21 cellular contexts compared by ENCODE assay signal in genomic region chr3:129117134-129117533, GRCh38. TPM values are rescaled to one million over a fixed set of nuclear protein-coding genes. Genes with fewer than 3 reads are reported as not detected.
DNase-seq lines count a peak whose midpoint lies in the region; ATAC-seq, FAIRE-seq and TF ChIP-seq lines count a peak whose summit lies in the region.
"Had no signal": no experiment of that assay in that cellular context is flagged by ENCODE, and none has a peak within 500 bp of the region (broad histone marks: within the 10 kb centered on the region; RNA-seq: fewer than 3 reads in every experiment).

No MANE protein-coding gene starts in this region.

- H3K9me1 ChIP-seq in K562 (ENCODE audit: control insufficient read depth, insufficient read depth, low read length): no peaks in the 10 kb centered on the region

- no peak for TF ChIP-seq EP300 in K562 (IDR thresholded peaks at IDR 0.05; ENCODE audit: low read length)

- no peak overlapping the region; the same call in 1 of the 2 replicates for H3K9ac ChIP-seq in OCI-LY1 (ENCODE audit: low read length)
- no peak overlapping the region for H3K9ac ChIP-seq in K562 (ENCODE audit: insufficient read depth in 1 of 2, low read depth in 2 of 2, low read length in 2 of 2)

- H3K27ac ChIP-seq in OCI-LY1 (ENCODE audit: low read depth, low read length, poor library complexity, severe bottlenecking) (peak overlapping the region; percentile 86), K562 (ENCODE audit: extremely low read depth, low read depth, low read length) (no peak overlapping the region)

- H3K27ac Mint-ChIP-seq in activated T-cell treated with anti-CD3 and anti-CD28 coated beads, Interleukin-2, amount 50 U/mL, for 24 hours: peak overlapping the region; percentile 91
- no peak overlapping the region for H3K27ac Mint-ChIP-seq in neural crest cell (ENCODE audit: unreplicated experiment)
- H3K27ac Mint-ChIP-seq: activated B cell treated with CpG ODN at 0.5 μM for 24 hours had no signal

- H3K4me2 ChIP-seq in OCI-LY1 (ENCODE audit: low read length) (no peak overlapping the region; the same call in 1 of the 2 replicates), K562 (ENCODE audit: insufficient read depth, low read length) (no peak overlapping the region)

- H3F3A ChIP-seq in OCI-LY1 (ENCODE audit: insufficient read depth, low read length): no peaks in the 10 kb centered on the region

- H3K27me3 ChIP-seq in OCI-LY1 (ENCODE audit: insufficient read depth, low read length) (no peaks in the 10 kb centered on the region), K562 (ENCODE audit: control insufficient read depth in 2 of 2, insufficient read depth in 2 of 2, low read length in 2 of 2) (no peaks in the 10 kb centered on the region)
- H3K27me3 ChIP-seq: right atrium auricular region had no signal

- peaks cover 14% of the 10 kb centered on the region for H3K79me2 ChIP-seq in OCI-LY1 (ENCODE audit: insufficient read depth, low read length)
- H3K79me2 ChIP-seq in K562 (ENCODE audit: control insufficient read depth, insufficient read depth, low read length): peaks cover 15% of the 10 kb centered on the region; the same call in 2 of the 3 replicates

- in situ Hi-C loops in K562 (cut with MboI): no loop called here

- H3K27me3 Mint-ChIP-seq in activated T-cell treated with anti-CD3 and anti-CD28 coated beads, Interleukin-2, amount 50 U/mL, for 24 hours: no peaks in the 10 kb centered on the region
- no peaks in the 10 kb centered on the region for H3K27me3 Mint-ChIP-seq in neural crest cell (ENCODE audit: low read depth)
- H3K27me3 Mint-ChIP-seq: activated B cell treated with CpG ODN at 0.5 μM for 24 hours had no signal

- no peak for ATAC-seq in K562

- no peaks in the 10 kb centered on the region for H4K20me1 ChIP-seq in OCI-LY1 (ENCODE audit: insufficient read depth, low read length)
- no peaks in the 10 kb centered on the region for H4K20me1 ChIP-seq in K562 (replicated peaks; ENCODE audit: control insufficient read depth, insufficient read depth, low read length)

- H3K9me3 ChIP-seq in OCI-LY1 (ENCODE audit: low read length): no peaks in the 10 kb centered on the region
- H3K9me3 ChIP-seq in K562 (replicated peaks; ENCODE audit: control insufficient read depth, insufficient read depth, low read depth, low read length): no peaks in the 10 kb centered on the region
- H3K9me3 ChIP-seq: right atrium auricular region had no signal

- H3K36me3 ChIP-seq in OCI-LY1 (ENCODE audit: insufficient read depth, low read length): peaks cover 18% of the 10 kb centered on the region; the same call in 1 of the 2 replicates
- no peaks in the 10 kb centered on the region; the same call in 2 of the 3 replicates for H3K36me3 ChIP-seq in K562 (ENCODE audit: control insufficient read depth, insufficient read depth, low read length)

- no peaks in the 10 kb centered on the region for H3K9me2 ChIP-seq in OCI-LY1 (ENCODE audit: low read depth, low read length)

- TF ChIP-seq CTCF in OCI-LY1 (IDR thresholded peaks at IDR 0.05; ENCODE audit: low read length): no peak
- TF ChIP-seq CTCF in K562 (IDR thresholded peaks at IDR 0.05 in 2 of 3, conservative IDR thresholded peaks at IDR 0.05 in 1 of 3; ENCODE audit: insufficient read depth in 2 of 3, low read depth in 1 of 3, low read length in 3 of 3): no peak
- TF ChIP-seq CTCF in neural crest cell (conservative IDR thresholded peaks at IDR 0.05): no peak

- no peaks in the 10 kb centered on the region for H3K9me3 Mint-ChIP-seq in activated T-cell treated with anti-CD3 and anti-CD28 coated beads, Interleukin-2, amount 50 U/mL, for 24 hours
- no peaks in the 10 kb centered on the region for H3K9me3 Mint-ChIP-seq in neural crest cell
- H3K9me3 Mint-ChIP-seq: activated B cell treated with CpG ODN at 0.5 μM for 24 hours had no signal

- H3K4me1 ChIP-seq in OCI-LY1 (ENCODE audit: insufficient read depth, low read length, severe bottlenecking) (peaks cover 51% of the 10 kb centered on the region), K562 (replicated peaks in 1 of 2; ENCODE audit: control insufficient read depth in 2 of 2, insufficient read depth in 2 of 2, low read length in 2 of 2) (peaks cover 22 to 25% of the 10 kb centered on the region in 2 experiments)

- CTCF ChIA-PET in K562 (lab: Yijun Ruan, JAX; ENCODE audit: low intra/inter-chr PET ratio): no interaction called here

- H3K4me3 ChIP-seq in OCI-LY1 (ENCODE audit: low read depth, low read length, poor library complexity, severe bottlenecking): no peak overlapping the region
- H3K4me3 ChIP-seq in K562: no peak overlapping the region
- H3K4me3 ChIP-seq: right atrium auricular region had no signal

- no peak for TF ChIP-seq POLR2A in K562 (conservative IDR thresholded peaks at IDR 0.05)

- no peak for FAIRE-seq in K562 (lab: Jason Lieb, UNC)
- FAIRE-seq: kidney had no signal

- peaks cover 78% of the 10 kb centered on the region for H3K36me3 Mint-ChIP-seq in activated T-cell treated with anti-CD3 and anti-CD28 coated beads, Interleukin-2, amount 50 U/mL, for 24 hours (ENCODE audit: low read depth)
- peaks cover 2% of the 10 kb centered on the region for H3K36me3 Mint-ChIP-seq in neural crest cell (ENCODE audit: low read depth)

- intact Hi-C loops in K562 (cut with micrococcal nuclease): no loop called here

- no peak overlapping the region for H2AFZ ChIP-seq in OCI-LY1 (ENCODE audit: low read length)
- no peak overlapping the region for H2AFZ ChIP-seq in K562 (ENCODE audit: low read depth, low read length)

- no TSS peak for BruUV-seq in K562 (replicated peaks; lab: Mats Ljungman, UMichigan)

- DNase-seq in activated T-cell treated with anti-CD3 and anti-CD28 coated beads, Interleukin-2, amount 50 U/mL, for 24 hours: no peak
- no peak for DNase-seq in activated T-cell treated with anti-CD3 and anti-CD28 coated beads for 4 hours
- no peak for DNase-seq in K562 (ENCODE audit: extremely low read depth in 1 of 4, low spot score in 3 of 4)
- no peak for DNase-seq in neural crest cell (ENCODE audit: low read depth, low spot score)
- DNase-seq in epidermal melanocyte (ENCODE audit: insufficient read length, low spot score): no peak
- DNase-seq in NCI-H2171 (lab: John Stamatoyannopoulos, UW): no peak
- DNase-seq in pons (ENCODE audit: low spot score): no peak
- DNase-seq: ACHN; activated B cell treated with CpG ODN at 0.5 μM for 24 hours; cerebellar nuclear complex; effector CD8-positive, alpha-beta T cell; hippocampal formation; kidney; MM.1S; NCI-H187 treated with DMSO at 0.1 percent for 48 hours; NCI-H446; SHP77 had no signal

- no peak for TF ChIP-seq RAD21 in K562 (CRISPR knock-in tag; conservative IDR thresholded peaks at IDR 0.05 in 1 of 2, IDR thresholded peaks at IDR 0.05 in 1 of 2)

- H3K4me3 Mint-ChIP-seq in activated T-cell treated with anti-CD3 and anti-CD28 coated beads, Interleukin-2, amount 50 U/mL, for 24 hours: peak overlapping the region; percentile 45
- peak overlapping the region; percentile 56 for H3K4me3 Mint-ChIP-seq in neural crest cell
- H3K4me3 Mint-ChIP-seq: activated B cell treated with CpG ODN at 0.5 μM for 24 hours had no signal

- POLR2A ChIA-PET in K562 (lab: Yijun Ruan, JAX): interaction anchor here (0.6 to 1.0 kb wide), 3 partner anchors 11 to 175 kb away, joined by 3 to 4 read pairs (median 4); no protein-coding TSS in a partner anchor

- H3K4me1 Mint-ChIP-seq in activated T-cell treated with anti-CD3 and anti-CD28 coated beads, Interleukin-2, amount 50 U/mL, for 24 hours (ENCODE audit: low read depth): peaks cover 72% of the 10 kb centered on the region
- peaks cover 44% of the 10 kb centered on the region for H3K4me1 Mint-ChIP-seq in neural crest cell

RNA-seq across cellular contexts. Expression of gene RAB43, which starts 4.5 kb away (rescaled TPM):
- total RNA-seq in K562 (2011; cell fraction: chromatin; rRNA removed; ENCODE audit: low replicate concordance): 1.8 and 11.3 TPM in 2 replicates
- 6.7 and 7.5 TPM in 2 replicates for total RNA-seq in K562 (2011; cell fraction: nucleolus; rRNA removed)
- total RNA-seq in K562 (2011; cell fraction: nucleoplasm; rRNA removed): 4.0 and 6.0 TPM in 2 replicates
- total RNA-seq in K562 (2014; rRNA removed) (3.2 and 4.1 TPM in 2 replicates), K562 (2014; rRNA removed; fragmentation: Illumina TruSeq; extraction: Trizol) (not detected in 2 replicates), K562 (2015; rRNA removed; fragmentation: Illumina TruSeq; extraction: Trizol) (0.57 and 1.1 TPM in 2 replicates), K562 (2021) (5.4 and 6.8 TPM in 2 replicates), neural crest cell (9.6 and 11.4 TPM in 2 replicates)
- polyA plus RNA-seq in K562 (2011; rRNA removed) (1.7 and 2.5 TPM in 2 replicates), K562 (2014; fragmentation: Illumina TruSeq; extraction: Trizol) (1.4 TPM in 1 of 2 replicates, not detected in the other), K562 (2014; fragmentation: Nextera tagmentation; extraction: Ambion mirVana) (under 1 TPM; 0.04 to 0.07 TPM), K562 (2014; rRNA removed) (2.9 and 3.8 TPM in 2 replicates)
- polyA plus RNA-seq in K562 (2011; cell fraction: cytosol; rRNA removed): 2.9 and 5.1 TPM in 2 replicates
- 9.6 and 11.4 TPM in 2 replicates for polyA plus RNA-seq in K562 (2011; cell fraction: nucleus; rRNA removed)
- 2.9 and 15.6 TPM in 2 replicates for polyA plus RNA-seq in K562 (2012)
- polyA minus RNA-seq in K562 (2011; rRNA and poly(A)+ RNA removed): 0.24 and 0.88 TPM in 2 replicates
- polyA minus RNA-seq in K562 (2011; cell fraction: cytosol; rRNA and poly(A)+ RNA removed): 1.5 and 2.3 TPM in 2 replicates
- 2.8 and 3.2 TPM in 2 replicates for polyA minus RNA-seq in K562 (2011; cell fraction: nucleus; rRNA and poly(A)+ RNA removed)

RNA-seq across cellular contexts. Expression of gene ISY1, which starts 43.7 kb away (rescaled TPM):
- 6.4 and 9.0 TPM in 2 replicates for total RNA-seq in K562 (2011; cell fraction: chromatin; rRNA removed; ENCODE audit: low replicate concordance)
- 3.6 and 4.8 TPM in 2 replicates for total RNA-seq in K562 (2011; cell fraction: nucleolus; rRNA removed)
- 5.1 and 7.9 TPM in 2 replicates for total RNA-seq in K562 (2011; cell fraction: nucleoplasm; rRNA removed)
- total RNA-seq in K562 (2014; rRNA removed) (30.1 and 31.6 TPM in 2 replicates), K562 (2014; rRNA removed; fragmentation: Illumina TruSeq; extraction: Trizol) (37.7 and 45.3 TPM in 2 replicates), K562 (2015; rRNA removed; fragmentation: Illumina TruSeq; extraction: Trizol) (32.8 and 39.0 TPM in 2 replicates), K562 (2021) (26.1 and 29.6 TPM in 2 replicates), neural crest cell (31.4 and 34.7 TPM in 2 replicates)
- polyA plus RNA-seq in K562 (2011; rRNA removed) (27.8 and 32.9 TPM in 2 replicates), K562 (2014; fragmentation: Illumina TruSeq; extraction: Trizol) (22.4 and 27.0 TPM in 2 replicates), K562 (2014; fragmentation: Nextera tagmentation; extraction: Ambion mirVana) (10 to 100 TPM; 41.9 to 50.0 TPM), K562 (2014; rRNA removed) (23.4 and 23.5 TPM in 2 replicates)
- 42.7 and 44.7 TPM in 2 replicates for polyA plus RNA-seq in K562 (2011; cell fraction: cytosol; rRNA removed)
- 5.8 and 6.4 TPM in 2 replicates for polyA plus RNA-seq in K562 (2011; cell fraction: nucleus; rRNA removed)
- polyA plus RNA-seq in K562 (2012): 27.8 and 32.1 TPM in 2 replicates
- polyA minus RNA-seq in K562 (2011; rRNA and poly(A)+ RNA removed): 18.0 and 19.9 TPM in 2 replicates
- polyA minus RNA-seq in K562 (2011; cell fraction: cytosol; rRNA and poly(A)+ RNA removed): 12.8 and 16.4 TPM in 2 replicates
- polyA minus RNA-seq in K562 (2011; cell fraction: nucleus; rRNA and poly(A)+ RNA removed): 5.4 and 6.1 TPM in 2 replicates

RNA-seq across cellular contexts. Expression of gene GP9, which starts 56.6 kb away (rescaled TPM):
- total RNA-seq in K562 (2011; cell fraction: chromatin; rRNA removed; ENCODE audit: low replicate concordance): not detected in 2 replicates
- total RNA-seq in K562 (2011; cell fraction: nucleolus; rRNA removed): not detected in 2 replicates
- not detected in 2 replicates for total RNA-seq in K562 (2011; cell fraction: nucleoplasm; rRNA removed)
- not detected in 2 replicates for total RNA-seq in K562 (2014; rRNA removed)
- total RNA-seq in K562 (2014; rRNA removed; fragmentation: Illumina TruSeq; extraction: Trizol): not detected in 2 replicates
- not detected in 2 replicates for total RNA-seq in K562 (2015; rRNA removed; fragmentation: Illumina TruSeq; extraction: Trizol)
- not detected in 2 replicates for total RNA-seq in K562 (2021)
- not detected in 2 replicates for polyA plus RNA-seq in K562 (2011; rRNA removed)
- 0.07 TPM in 1 of 2 replicates, not detected in the other for polyA plus RNA-seq in K562 (2011; cell fraction: cytosol; rRNA removed)
- not detected in 2 replicates for polyA plus RNA-seq in K562 (2011; cell fraction: nucleus; rRNA removed)
- polyA plus RNA-seq in K562 (2012): not detected in 2 replicates
- not detected in 2 replicates for polyA plus RNA-seq in K562 (2014; fragmentation: Illumina TruSeq; extraction: Trizol)
- not detected for polyA plus RNA-seq in K562 (2014; fragmentation: Nextera tagmentation; extraction: Ambion mirVana)
- polyA plus RNA-seq in K562 (2014; rRNA removed): not detected in 2 replicates
- polyA minus RNA-seq in K562 (2011; rRNA and poly(A)+ RNA removed): not detected in 2 replicates
- not detected in 2 replicates for polyA minus RNA-seq in K562 (2011; cell fraction: cytosol; rRNA and poly(A)+ RNA removed)
- polyA minus RNA-seq in K562 (2011; cell fraction: nucleus; rRNA and poly(A)+ RNA removed): not detected in 2 replicates
- not detected in 2 replicates for total RNA-seq in neural crest cell
- total RNA-seq: activated B cell treated with CpG ODN at 0.5 μM for 24 hours; kidney; mesenteric fat pad; right atrium auricular region; T-helper 1 cell treated with Interleukin-12 subunit alpha and Interleukin-12 subunit beta and Interleukin-4 antibody, amounts not matched to agents 30 ng/mL and 1 ng/mL, for 36 hours had no signal
